Comparison of ENCODE assay signal across 8 cellular contexts in genomic region chr7:90149428-90149827, GRCh38. TPM values are rescaled to one million over a fixed set of nuclear protein-coding genes. Genes with fewer than 3 reads are reported as not detected.
DNase-seq lines count a peak whose midpoint lies in the region; ATAC-seq, FAIRE-seq and TF ChIP-seq lines count a peak whose summit lies in the region.
"Not testable (repeated sequence)": the region's sequence is repeated elsewhere in the genome, so short reads cannot be mapped to it uniquely, and the experiment has no call there.

No MANE protein-coding gene starts in this region.

- H3K9me3 Mint-ChIP-seq in Caco-2 (ENCODE audit: unreplicated experiment), result not testable (repeated sequence)

- not testable (repeated sequence) for TF ChIP-seq RAD21 in HepG2 (CRISPR knock-in tag; IDR thresholded peaks at IDR 0.05)

- BruUV-seq in Caco-2 (replicated peaks; lab: Mats Ljungman, UMichigan); HepG2 (replicated peaks; lab: Mats Ljungman, UMichigan): not testable (repeated sequence)

- FAIRE-seq in HepG2 (lab: Jason Lieb, UNC), result not testable (repeated sequence)

- not testable (repeated sequence) for H3K27ac Mint-ChIP-seq in Caco-2 (ENCODE audit: unreplicated experiment)

- not testable (repeated sequence) for H3K27ac ChIP-seq in OCI-LY3 (ENCODE audit: low read length); HepG2 (ENCODE audit: extremely low read length, insufficient read depth, low read length)

- POLR2A ChIA-PET in Caco-2 (lab: Charles Lee); HepG2 (lab: Yijun Ruan, JAX): not testable (repeated sequence)

- not testable (repeated sequence) for TF ChIP-seq EP300 in HepG2 (IDR thresholded peaks at IDR 0.05; ENCODE audit: low read depth in 2 of 2, low read length in 2 of 2); HepG2 (CRISPR knock-in tag; IDR thresholded peaks at IDR 0.05; ENCODE audit: borderline replicate concordance)

- peak in 1 of 2 experiments; percentile 47 for DNase-seq in Caco-2
- peak; percentile 1 for DNase-seq in KG1 (lab: John Stamatoyannopoulos, UW)
- peak; percentile 31 to 32 for DNase-seq in activated CD4-positive, alpha-beta T cell treated with anti-CD3 and anti-CD28 coated beads, Interleukin-2, amount 50 U/mL, for 48 hours
- DNase-seq in dermis blood vessel endothelial cell, result peak; percentile 29
- DNase-seq in HepG2 (ENCODE audit: low spot score), result peak; percentile 11
- DNase-seq in stimulated activated naive CD8-positive, alpha-beta T cell treated with anti-CD3 and anti-CD28 coated beads, Interleukin-15, Interleukin-2, amounts not matched to agents 100 U/mL and 50 U/mL, for 24 hours, result peak; percentile 21

- H3K4me1 Mint-ChIP-seq in Caco-2 (ENCODE audit: low read depth, unreplicated experiment), result not testable (repeated sequence)

- not testable (repeated sequence) for H3K4me3 Mint-ChIP-seq in Caco-2 (ENCODE audit: unreplicated experiment)

- intact Hi-C loops in Caco-2 (cut with micrococcal nuclease; ENCODE audit: unreplicated experiment); HepG2 (cut with micrococcal nuclease; ENCODE audit: unreplicated experiment): not testable (repeated sequence)

- H2AFZ ChIP-seq in OCI-LY3 (ENCODE audit: low read depth, low read length); HepG2 (ENCODE audit: low read length): not testable (repeated sequence)

- not testable (repeated sequence) for H3K4me3 ChIP-seq in Caco-2 (ENCODE audit: low read depth, low read length); OCI-LY3 (ENCODE audit: low read length); HepG2 (replicated peaks in 1 of 3; ENCODE audit: insufficient read depth in 1 of 3, low read depth in 2 of 3, low read length in 3 of 3)

- not testable (repeated sequence) for H3K4me2 ChIP-seq in OCI-LY3 (ENCODE audit: low read length); HepG2 (ENCODE audit: low read depth, low read length)

- not testable (repeated sequence) for H3K27me3 ChIP-seq in Caco-2 (replicated peaks; ENCODE audit: control insufficient read depth, insufficient read depth, low read length); OCI-LY3 (ENCODE audit: low read depth, low read length); HepG2 (ENCODE audit: control insufficient read depth in 1 of 2, insufficient read depth in 2 of 2, low read length in 2 of 2)

- not testable (repeated sequence) for H3K27me3 Mint-ChIP-seq in Caco-2 (ENCODE audit: insufficient read depth, unreplicated experiment)

- peak; percentile 36 for ATAC-seq in GM19035 (IDR thresholded peaks at IDR 0.05; ENCODE audit: unreplicated experiment)
- not testable (repeated sequence) for ATAC-seq in HepG2; stimulated activated naive CD8-positive, alpha-beta T cell treated with anti-CD3 and anti-CD28 coated beads, Interleukin-15, Interleukin-2, amounts not matched to agents 100 U/mL and 50 U/mL, for 24 hours

- TF ChIP-seq CTCF in Caco-2 (IDR thresholded peaks at IDR 0.05; ENCODE audit: insufficient read depth in 1 of 2, low read depth in 1 of 2, low read length in 1 of 2, severe bottlenecking in 1 of 2, unreplicated experiment in 1 of 2) (peak; percentile 46 to 53), OCI-LY3 (IDR thresholded peaks at IDR 0.05; ENCODE audit: low read depth, low read length) (peak; percentile 46), HepG2 (CRISPR knock-in tag; IDR thresholded peaks at IDR 0.05) (peak; percentile 28; the same call in 1 of the 2 replicates)

- not testable (repeated sequence) for H3K4me1 ChIP-seq in Caco-2; OCI-LY3 (ENCODE audit: low read length); HepG2 (ENCODE audit: insufficient read depth, low read length)

- not testable (repeated sequence) for H3K9ac ChIP-seq in OCI-LY3 (ENCODE audit: low read length); HepG2 (ENCODE audit: insufficient read depth, low read depth, low read length)

- not testable (repeated sequence) for H3K36me3 ChIP-seq in Caco-2 (ENCODE audit: control insufficient read depth, insufficient read depth, low read length); OCI-LY3 (replicated peaks; ENCODE audit: low read depth, low read length); HepG2 (replicated peaks in 1 of 2; ENCODE audit: control insufficient read depth in 1 of 2, insufficient read depth in 2 of 2, low read length in 2 of 2)

- H3K36me3 Mint-ChIP-seq in Caco-2 (ENCODE audit: insufficient read depth, unreplicated experiment), result not testable (repeated sequence)

- CTCF ChIA-PET in Caco-2 (lab: Charles Lee); HepG2 (lab: Yijun Ruan, JAX; ENCODE audit: low intra/inter-chr PET ratio, low total read pairs): not testable (repeated sequence)

- not testable (repeated sequence) for H4K20me1 ChIP-seq in OCI-LY3 (ENCODE audit: insufficient read depth, low read length); HepG2 (ENCODE audit: insufficient read depth, low read length)

- not testable (repeated sequence) for H3K9me3 ChIP-seq in Caco-2; OCI-LY3 (ENCODE audit: insufficient read depth, low read length); HepG2 (ENCODE audit: low read length)

- in situ Hi-C loops in HepG2 (cut with HindIII; ENCODE audit: extremely low pct_ligation_motif_present, low pct_unique_long_range_greater_than_20kb), result not testable (repeated sequence)

- not testable (repeated sequence) for TF ChIP-seq POLR2A in HepG2 (IDR thresholded peaks at IDR 0.05; ENCODE audit: insufficient read depth in 1 of 2, low read depth in 2 of 2, low read length in 2 of 2)

- H3K79me2 ChIP-seq in OCI-LY3 (ENCODE audit: low read length); HepG2 (ENCODE audit: insufficient read depth, low read length): not testable (repeated sequence)

TF ChIP-seq in HepG2, 621 proteins besides CTCF, POLR2A, EP300 and RAD21:
- TF ChIP-seq STAG1 (CRISPR knock-in tag; IDR thresholded peaks at IDR 0.05), result peak; percentile 47

RNA-seq across cellular contexts. Expression of gene STEAP1, which starts 4.8 kb away (rescaled TPM):
- total RNA-seq in Caco-2 (2022) (30.2 and 33.6 TPM in 2 replicates), dermis blood vessel endothelial cell (11.1 and 27.6 TPM in 2 replicates), HepG2 (2016; rRNA removed; fragmentation: Illumina TruSeq; extraction: Trizol) (17.3 and 24.2 TPM in 2 replicates)
- total RNA-seq in HepG2 (2016; cell fraction: cytosol; rRNA removed; fragmentation: Illumina TruSeq; extraction: Trizol; ENCODE audit: low read depth), result 5.6 and 6.9 TPM in 2 replicates
- total RNA-seq in HepG2 (2016; cell fraction: insoluble cytoplasmic fraction; rRNA removed; fragmentation: Illumina TruSeq; extraction: Trizol), result 17.3 and 24.0 TPM in 2 replicates
- 6.2 and 7.4 TPM in 2 replicates for total RNA-seq in HepG2 (2016; cell fraction: membrane; rRNA removed; fragmentation: Illumina TruSeq; extraction: Trizol)
- total RNA-seq in HepG2 (2016; cell fraction: nucleus; rRNA removed; fragmentation: Illumina TruSeq; extraction: Trizol), result 20.3 and 22.1 TPM in 2 replicates
- 22.2 and 23.2 TPM in 2 replicates for polyA plus RNA-seq in HepG2 (2011; rRNA removed)
- polyA plus RNA-seq in HepG2 (2011; cell fraction: cytosol; rRNA removed), result 11.0 and 22.5 TPM in 2 replicates
- polyA plus RNA-seq in HepG2 (2011; cell fraction: nucleus; rRNA removed), result 6.9 and 11.7 TPM in 2 replicates
- 23.5 and 39.3 TPM in 2 replicates for polyA plus RNA-seq in HepG2 (2012)
- polyA plus RNA-seq in HepG2 (2016; cell fraction: cytosol; fragmentation: Illumina TruSeq; extraction: Trizol; ENCODE audit: low read depth), result 3.9 and 4.2 TPM in 2 replicates
- polyA plus RNA-seq in HepG2 (2016; cell fraction: insoluble cytoplasmic fraction; fragmentation: Illumina TruSeq; extraction: Trizol; ENCODE audit: low read depth), result 15.0 and 16.3 TPM in 2 replicates
- 4.1 and 5.3 TPM in 2 replicates for polyA plus RNA-seq in HepG2 (2016; cell fraction: membrane; fragmentation: Illumina TruSeq; extraction: Trizol; ENCODE audit: low read depth)
- polyA plus RNA-seq in HepG2 (2016; cell fraction: nucleus; fragmentation: Illumina TruSeq; extraction: Trizol; ENCODE audit: insufficient read depth, low read depth), result 32.3 and 34.0 TPM in 2 replicates
- polyA minus RNA-seq in HepG2 (2011; rRNA and poly(A)+ RNA removed; ENCODE audit: low replicate concordance), result 3.2 TPM in 1 of 2 replicates, not detected in the other
- polyA minus RNA-seq in HepG2 (2011; cell fraction: cytosol; rRNA and poly(A)+ RNA removed), result 6.7 and 7.2 TPM in 2 replicates
- 6.3 and 13.8 TPM in 2 replicates for polyA minus RNA-seq in HepG2 (2011; cell fraction: nucleus; rRNA and poly(A)+ RNA removed)
